Comparison of ENCODE assay signal across 8 cellular contexts in the genomic region with DNA sequence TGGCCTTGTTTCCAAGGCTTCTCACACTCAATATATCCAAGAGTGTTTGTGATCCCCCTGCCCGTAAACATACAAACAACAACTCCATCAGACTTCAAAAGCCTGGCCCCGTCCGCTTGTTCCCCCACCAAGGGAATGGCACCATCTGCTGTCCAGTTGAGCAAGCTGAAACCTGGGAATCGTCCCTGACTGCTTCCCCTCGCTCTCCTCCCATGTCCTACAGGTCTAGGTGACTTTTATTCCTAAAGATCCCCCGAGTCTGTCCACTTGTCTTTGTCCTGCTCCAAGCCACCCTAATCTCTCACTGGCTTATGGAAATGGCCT. TPM values are rescaled to one million over a fixed set of nuclear protein-coding genes. Genes with fewer than 3 reads are reported as not detected.
A peak's percentile ranks its signal among the peaks of the same experiment; 100 is the strongest.
DNase-seq lines count a peak whose midpoint lies in the region; ATAC-seq and TF ChIP-seq lines count a peak whose summit lies in the region.
"Had no signal": no experiment of that assay in that cellular context is flagged by ENCODE, and none has a peak within 500 bp of the region (broad histone marks: within the 10 kb centered on the region; RNA-seq: fewer than 3 reads in every experiment).

No MANE protein-coding gene starts in this region.

- H3K4me1 ChIP-seq in NT2/D1 (ENCODE audit: insufficient read depth, insufficient read length) (no peaks in the 10 kb centered on the region), sigmoid colon (peaks cover 0 to 7% (median 0%) of the 10 kb centered on the region in 4 donors)

- TF ChIP-seq EP300 in sigmoid colon (IDR thresholded peaks at IDR 0.05): no peak

- H3K27ac ChIP-seq in sigmoid colon: no peak overlapping the region

- H3K27me3 ChIP-seq in NT2/D1 (ENCODE audit: insufficient read depth, insufficient read length): peaks cover 5% of the 10 kb centered on the region
- H3K27me3 ChIP-seq in sigmoid colon: no peaks in the 10 kb centered on the region

- WGBS in sigmoid colon, 2 donors: 65 to 79% methylated on average over 6 of the region's 6 CpGs

- TF ChIP-seq POLR2A in sigmoid colon (IDR thresholded peaks at IDR 0.05): no peak

- DNase-seq in NT2/D1 (ENCODE audit: low read depth, low spot score) (peak; percentile 85), fibroblast of the conjunctiva (ENCODE audit: low read depth) (peak; percentile 31), sigmoid colon (peak; percentile 75), AG08396 (ENCODE audit: low spot score) (no peak), NCI-H128 (lab: John Stamatoyannopoulos, UW; ENCODE audit: unreplicated experiment) (no peak)
- DNase-seq: effector memory CD4-positive, alpha-beta T cell had no signal

- no peak overlapping the region for H3K4me3 ChIP-seq in NT2/D1 (ENCODE audit: insufficient read length, low read depth)
- no peak overlapping the region for H3K4me3 ChIP-seq in sigmoid colon

- ATAC-seq in GM18502 (IDR thresholded peaks at IDR 0.05; ENCODE audit: poor library complexity, unreplicated experiment): peak; percentile 83
- ATAC-seq in GM21786 (IDR thresholded peaks at IDR 0.05; ENCODE audit: unreplicated experiment): no peak

- intact Hi-C loops in sigmoid colon (cut with DNase I): loop anchor here (1.0 to 5.0 kb wide), 2 partner anchors 66 to 162 kb away; no protein-coding TSS in a partner anchor

- no peak overlapping the region for H3K9ac ChIP-seq in NT2/D1 (ENCODE audit: insufficient read length, low read depth)

- peaks cover 5% of the 10 kb centered on the region for H3K9me3 ChIP-seq in NT2/D1 (ENCODE audit: insufficient read depth, low read length)
- H3K9me3 ChIP-seq in sigmoid colon: no peaks in the 10 kb centered on the region

- TF ChIP-seq CTCF in sigmoid colon (IDR thresholded peaks at IDR 0.05): peak; percentile 47 to 63 (median 56)

- H3K36me3 ChIP-seq in NT2/D1 (ENCODE audit: insufficient read depth, insufficient read length, low read length) (no peaks in the 10 kb centered on the region), sigmoid colon (no peaks in the 10 kb centered on the region)

RNA-seq across cellular contexts. Expression of gene FAM174B, which starts 27.9 kb away (rescaled TPM):
- total RNA-seq in sigmoid colon: 10 to 100 TPM in 1 of 4 donors, 1 to 10 TPM in 3; 5.3 to 38.9 (median 6.1) TPM
- 10 to 100 TPM in 1 of 3 donors, 1 to 10 TPM in 2; 8.1 to 19.8 (median 9.5) TPM for polyA plus RNA-seq in sigmoid colon

Comparison
In these comparisons a context has a peak if more than half of its experiments do, and no peak if none do; other contexts are left out.
1. DNase-seq: peak in NT2/D1 (single experiment), fibroblast of the conjunctiva (single experiment) and sigmoid colon (single experiment); none in AG08396 (single experiment) and NCI-H128 (single experiment).